9 cellular contexts compared by ENCODE assay signal in the genomic region with DNA sequence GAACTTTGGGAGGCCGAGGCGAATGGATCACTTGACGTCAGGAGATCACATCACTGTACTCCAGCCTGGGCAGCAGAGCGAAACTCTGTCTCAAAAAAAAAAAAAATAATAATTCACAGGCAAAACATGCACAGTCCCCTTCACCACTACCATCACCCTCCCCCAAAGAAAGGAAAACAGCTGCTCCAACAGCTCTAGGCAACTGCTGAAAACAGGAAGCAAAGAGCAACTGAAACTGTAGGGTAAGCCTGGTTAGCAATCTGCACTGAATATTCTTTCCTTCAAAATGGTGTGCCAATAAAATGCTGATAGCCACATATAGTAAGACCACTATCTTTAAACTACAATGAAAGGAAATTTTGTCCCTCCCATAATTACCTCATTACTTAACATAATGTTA. TPM values are rescaled to one million over a fixed set of nuclear protein-coding genes. Genes with fewer than 3 reads are reported as not detected.
DNase-seq lines count a peak whose midpoint lies in the region; ATAC-seq lines count a peak whose summit lies in the region.
"Had no signal": no experiment of that assay in that cellular context is flagged by ENCODE, and none has a peak within 500 bp of the region (broad histone marks: within the 10 kb centered on the region; RNA-seq: fewer than 3 reads in every experiment).

No MANE protein-coding gene starts in this region.

- H3K27me3 Mint-ChIP-seq in activated CD4-positive, alpha-beta T cell treated with anti-CD3 and anti-CD28 coated beads, Interleukin-2, amount 10 ng/mL, durations not matched to agents 7 days and 5 days: no peaks in the 10 kb centered on the region
- H3K27me3 Mint-ChIP-seq in activated T-helper 2 cell treated with anti-CD3 and anti-CD28 coated beads, Interferon-gamma antibody, Interleukin-2, Interleukin-4, amounts not matched to agents 10 μg/mL and 5 μg/mL and 100 μg/mL, durations not matched to agents 14 hours and 24 hours and 36 hours (ENCODE audit: low read depth): no peaks in the 10 kb centered on the region
- H3K27me3 Mint-ChIP-seq in stimulated activated naive B cell treated with anti-CD40 and anti-IgM and Interleukin-4, amounts not matched to agents 10 μg/mL and 1 μg/mL and 100 μg/mL, for 72 hours: no peaks in the 10 kb centered on the region

- POLR2A ChIA-PET in activated CD4-positive, alpha-beta T cell treated with anti-CD3 and anti-CD28 coated beads, Interleukin-2, amount 10 ng/mL, durations not matched to agents 7 days and 5 days (lab: Charles Lee): no interaction called here

- H3K4me1 Mint-ChIP-seq in activated CD4-positive, alpha-beta T cell treated with anti-CD3 and anti-CD28 coated beads, Interleukin-2, amount 10 ng/mL, durations not matched to agents 7 days and 5 days: peaks cover 52% of the 10 kb centered on the region
- peaks cover 40% of the 10 kb centered on the region for H3K4me1 Mint-ChIP-seq in activated T-helper 2 cell treated with anti-CD3 and anti-CD28 coated beads, Interferon-gamma antibody, Interleukin-2, Interleukin-4, amounts not matched to agents 10 μg/mL and 5 μg/mL and 100 μg/mL, durations not matched to agents 14 hours and 24 hours and 36 hours (ENCODE audit: low read depth)
- H3K4me1 Mint-ChIP-seq in stimulated activated naive B cell treated with anti-CD40 and anti-IgM and Interleukin-4, amounts not matched to agents 10 μg/mL and 1 μg/mL and 100 μg/mL, for 72 hours: peaks cover 17 to 63% of the 10 kb centered on the region in 2 donors

- CTCF ChIA-PET in activated CD4-positive, alpha-beta T cell treated with anti-CD3 and anti-CD28 coated beads, Interleukin-2, amount 10 ng/mL, durations not matched to agents 7 days and 5 days (lab: Charles Lee): interaction anchor here (0.6 to 0.8 kb wide), 2 partner anchors 11 to 211 kb away, joined by 3 read pairs; no protein-coding TSS in a partner anchor

- peak; percentile 31 for DNase-seq in activated CD4-positive, alpha-beta T cell treated with anti-CD3 and anti-CD28 coated beads, Interleukin-2, amount 10 ng/mL, durations not matched to agents 7 days and 5 days
- DNase-seq in activated CD4-positive, alpha-beta T cell treated with anti-CD3 and anti-CD28 coated beads for 1 hour: no peak
- no peak for DNase-seq in activated T-helper 2 cell treated with anti-CD3 and anti-CD28 coated beads, Interferon-gamma antibody, Interleukin-2, Interleukin-4, amounts not matched to agents 10 μg/mL and 5 μg/mL and 100 μg/mL, durations not matched to agents 14 hours and 24 hours and 36 hours (ENCODE audit: low spot score)
- DNase-seq in stimulated activated naive B cell treated with anti-CD40 and anti-IgM and Interleukin-4, amounts not matched to agents 10 μg/mL and 1 μg/mL and 100 μg/mL, for 72 hours: peak; percentile 17
- no peak for DNase-seq in activated effector memory CD4-positive, alpha-beta T cell treated with anti-CD3 and anti-CD28 coated beads, Interleukin-2, amount 50 U/mL, for 16 hours
- no peak for DNase-seq in activated CD4-positive, CD25-positive, alpha-beta regulatory T cell treated with anti-CD3 and anti-CD28 coated beads, Interleukin-2, amount 50 U/mL, for 72 hours
- DNase-seq in NCI-H2029 treated with DMSO at 0.1 percent for 48 hours (lab: John Stamatoyannopoulos, UW): no peak
- DNase-seq: ACHN had no signal

- ATAC-seq in HG03571 (IDR thresholded peaks at IDR 0.05; ENCODE audit: unreplicated experiment): peak; percentile 78
- peak; percentile 96 to 97 for ATAC-seq in stimulated activated naive B cell treated with anti-CD40 and anti-IgM and Interleukin-4, amounts not matched to agents 10 μg/mL and 1 μg/mL and 100 μg/mL, for 72 hours (replicated peaks)

- no peaks in the 10 kb centered on the region for H3K9me3 Mint-ChIP-seq in activated CD4-positive, alpha-beta T cell treated with anti-CD3 and anti-CD28 coated beads, Interleukin-2, amount 10 ng/mL, durations not matched to agents 7 days and 5 days
- H3K9me3 Mint-ChIP-seq in activated T-helper 2 cell treated with anti-CD3 and anti-CD28 coated beads, Interferon-gamma antibody, Interleukin-2, Interleukin-4, amounts not matched to agents 10 μg/mL and 5 μg/mL and 100 μg/mL, durations not matched to agents 14 hours and 24 hours and 36 hours: no peaks in the 10 kb centered on the region
- no peaks in the 10 kb centered on the region for H3K9me3 Mint-ChIP-seq in stimulated activated naive B cell treated with anti-CD40 and anti-IgM and Interleukin-4, amounts not matched to agents 10 μg/mL and 1 μg/mL and 100 μg/mL, for 72 hours

- H3K36me3 Mint-ChIP-seq in activated CD4-positive, alpha-beta T cell treated with anti-CD3 and anti-CD28 coated beads, Interleukin-2, amount 10 ng/mL, durations not matched to agents 7 days and 5 days (ENCODE audit: low read depth): peaks cover 42% of the 10 kb centered on the region
- peaks cover 54% of the 10 kb centered on the region for H3K36me3 Mint-ChIP-seq in activated T-helper 2 cell treated with anti-CD3 and anti-CD28 coated beads, Interferon-gamma antibody, Interleukin-2, Interleukin-4, amounts not matched to agents 10 μg/mL and 5 μg/mL and 100 μg/mL, durations not matched to agents 14 hours and 24 hours and 36 hours (ENCODE audit: low read depth)
- peaks cover 6 to 7% of the 10 kb centered on the region in 2 donors for H3K36me3 Mint-ChIP-seq in stimulated activated naive B cell treated with anti-CD40 and anti-IgM and Interleukin-4, amounts not matched to agents 10 μg/mL and 1 μg/mL and 100 μg/mL, for 72 hours

- peak overlapping the region; percentile 68 for H3K27ac Mint-ChIP-seq in activated CD4-positive, alpha-beta T cell treated with anti-CD3 and anti-CD28 coated beads, Interleukin-2, amount 10 ng/mL, durations not matched to agents 7 days and 5 days
- peak overlapping the region; percentile 33 for H3K27ac Mint-ChIP-seq in activated T-helper 2 cell treated with anti-CD3 and anti-CD28 coated beads, Interferon-gamma antibody, Interleukin-2, Interleukin-4, amounts not matched to agents 10 μg/mL and 5 μg/mL and 100 μg/mL, durations not matched to agents 14 hours and 24 hours and 36 hours
- peak overlapping the region; percentile 88 for H3K27ac Mint-ChIP-seq in stimulated activated naive B cell treated with anti-CD40 and anti-IgM and Interleukin-4, amounts not matched to agents 10 μg/mL and 1 μg/mL and 100 μg/mL, for 72 hours

- intact Hi-C loops in activated T-helper 2 cell treated with anti-CD3 and anti-CD28 coated beads, Interferon-gamma antibody, Interleukin-2, Interleukin-4, amounts not matched to agents 10 μg/mL and 5 μg/mL and 100 μg/mL, durations not matched to agents 14 hours and 24 hours and 36 hours (cut with micrococcal nuclease): no loop called here

- no peak overlapping the region for H3K4me3 Mint-ChIP-seq in activated CD4-positive, alpha-beta T cell treated with anti-CD3 and anti-CD28 coated beads, Interleukin-2, amount 10 ng/mL, durations not matched to agents 7 days and 5 days
- no peak overlapping the region for H3K4me3 Mint-ChIP-seq in activated T-helper 2 cell treated with anti-CD3 and anti-CD28 coated beads, Interferon-gamma antibody, Interleukin-2, Interleukin-4, amounts not matched to agents 10 μg/mL and 5 μg/mL and 100 μg/mL, durations not matched to agents 14 hours and 24 hours and 36 hours (ENCODE audit: low read depth)
- peak overlapping the region in 1 of 2 donors; percentile 64 for H3K4me3 Mint-ChIP-seq in stimulated activated naive B cell treated with anti-CD40 and anti-IgM and Interleukin-4, amounts not matched to agents 10 μg/mL and 1 μg/mL and 100 μg/mL, for 72 hours

RNA-seq across cellular contexts. Expression of a gene that starts 11.8 kb away (rescaled TPM):
- 10 to 100 TPM; 66.1 to 80.2 TPM for total RNA-seq in activated CD4-positive, alpha-beta T cell treated with anti-CD3 and anti-CD28 coated beads, Interleukin-2, amount 10 ng/mL, durations not matched to agents 7 days and 5 days
- 58.1 and 60.6 TPM in 2 replicates for total RNA-seq in activated T-helper 2 cell treated with anti-CD3 and anti-CD28 coated beads, Interferon-gamma antibody, Interleukin-2, Interleukin-4, amounts not matched to agents 10 μg/mL and 5 μg/mL and 100 μg/mL, durations not matched to agents 14 hours and 24 hours and 36 hours

Comparison
In these comparisons a context has a peak if more than half of its experiments do, and no peak if none do; other contexts are left out.
1. DNase-seq: peak in activated CD4-positive, alpha-beta T cell treated with anti-CD3 and anti-CD28 coated beads, Interleukin-2, amount 10 ng/mL, durations not matched to agents 7 days and 5 days (single experiment) and stimulated activated naive B cell treated with anti-CD40 and anti-IgM and Interleukin-4, amounts not matched to agents 10 μg/mL and 1 μg/mL and 100 μg/mL, for 72 hours (single experiment); none in activated CD4-positive, alpha-beta T cell treated with anti-CD3 and anti-CD28 coated beads for 1 hour (single experiment), activated T-helper 2 cell treated with anti-CD3 and anti-CD28 coated beads, Interferon-gamma antibody, Interleukin-2, Interleukin-4, amounts not matched to agents 10 μg/mL and 5 μg/mL and 100 μg/mL, durations not matched to agents 14 hours and 24 hours and 36 hours (single experiment), activated effector memory CD4-positive, alpha-beta T cell treated with anti-CD3 and anti-CD28 coated beads, Interleukin-2, amount 50 U/mL, for 16 hours (single experiment), activated CD4-positive, CD25-positive, alpha-beta regulatory T cell treated with anti-CD3 and anti-CD28 coated beads, Interleukin-2, amount 50 U/mL, for 72 hours (single experiment) and NCI-H2029 treated with DMSO at 0.1 percent for 48 hours (single experiment).
2. H3K27ac Mint-ChIP-seq: peak in every context shown above with its lines; median percentile 88 in stimulated activated naive B cell treated with anti-CD40 and anti-IgM and Interleukin-4, amounts not matched to agents 10 μg/mL and 1 μg/mL and 100 μg/mL, for 72 hours; 68 in activated CD4-positive, alpha-beta T cell treated with anti-CD3 and anti-CD28 coated beads, Interleukin-2, amount 10 ng/mL, durations not matched to agents 7 days and 5 days; 33 in activated T-helper 2 cell treated with anti-CD3 and anti-CD28 coated beads, Interferon-gamma antibody, Interleukin-2, Interleukin-4, amounts not matched to agents 10 μg/mL and 5 μg/mL and 100 μg/mL, durations not matched to agents 14 hours and 24 hours and 36 hours.